20 cellular contexts compared by ENCODE assay signal in genomic region chr14:75443203-75443969, GRCh38. TPM values are rescaled to one million over a fixed set of nuclear protein-coding genes. Genes with fewer than 3 reads are reported as not detected.
A peak's percentile ranks its signal among the peaks of the same experiment; 100 is the strongest.
DNase-seq lines count a peak whose midpoint lies in the region; FAIRE-seq and TF ChIP-seq lines count a peak whose summit lies in the region.
"Had no signal": no experiment of that assay in that cellular context is flagged by ENCODE, and none has a peak within 500 bp of the region (broad histone marks: within the 10 kb centered on the region; RNA-seq: fewer than 3 reads in every experiment).

No MANE protein-coding gene starts in this region.

- H3K9me3 Mint-ChIP-seq in brain = peaks cover 0 to 3% (median 0%) of the 10 kb centered on the region in 5 experiments

- H3F3A ChIP-seq in GM23248 (ENCODE audit: insufficient read depth) (peaks cover 72% of the 10 kb centered on the region), smooth muscle cell (ENCODE audit: low read depth) (no peaks in the 10 kb centered on the region)

- H2AFZ ChIP-seq in GM23248 (no peak overlapping the region), smooth muscle cell (ENCODE audit: low read depth) (no peak overlapping the region)

- 24 to 25% methylated on average over 7 of the region's 7 CpGs for WGBS in GM23248 (ENCODE audit: low coverage in 1 of 2, low lambda C conversion rate in 2 of 2, missing lambda C conversion rate in 2 of 2), 2 experiments
- WGBS in smooth muscle cell (ENCODE audit: low lambda C conversion rate) = 91% methylated on average over 7 of the region's 7 CpGs

- H3K4me3 Mint-ChIP-seq in brain = peak overlapping the region in 1 of 5 experiments; percentile 22

- DNase-seq in GM23248 (peak; percentile 64), islet precursor cell (peak; percentile 30), smooth muscle cell (lab: John Stamatoyannopoulos, UW; ENCODE audit: unreplicated experiment) (no peak), KBM-7 (no peak), D721Med (ENCODE audit: insufficient read length, low spot score) (no peak), GM10266 (ENCODE audit: extremely low spot score) (no peak), GM19240 (ENCODE audit: insufficient read length, low spot score) (no peak)
- DNase-seq: activated gamma-delta T cell; colonic mucosa; midbrain; NCI-H2081; NCI-H510A; ovary; SIG-M5; stimulated activated naive CD8-positive, alpha-beta T cell treated with anti-CD3 and anti-CD28 coated beads, Interleukin-15, Interleukin-2, amounts not matched to agents 100 U/mL and 50 U/mL, for 24 hours had no signal

- H3K27ac Mint-ChIP-seq in brain = peak overlapping the region in 3 of 5 experiments; percentile 31 to 74 (median 42)

- no peak for FAIRE-seq in D721Med (lab: Jason Lieb, UNC)
- FAIRE-seq: endothelial cell of umbilical vein, GM12878, keratinocyte had no signal

- H3K36me3 ChIP-seq in GM23248 (ENCODE audit: low read depth) = peaks cover 44% of the 10 kb centered on the region
- peaks cover 6% of the 10 kb centered on the region for H3K36me3 ChIP-seq in smooth muscle cell (ENCODE audit: low read depth)
- H3K36me3 ChIP-seq: colonic mucosa, ovary had no signal

- H3K9me3 ChIP-seq in GM23248 (ENCODE audit: low read depth) (no peaks in the 10 kb centered on the region), smooth muscle cell (replicated peaks; ENCODE audit: low read depth) (no peaks in the 10 kb centered on the region)
- H3K9me3 ChIP-seq: colonic mucosa, HAP-1, ovary had no signal

- H3K9ac ChIP-seq in GM23248 (peak overlapping the region; percentile 79), smooth muscle cell (ENCODE audit: low read depth) (no peak overlapping the region)

- peaks cover 45% of the 10 kb centered on the region for H3K36me3 Mint-ChIP-seq in brain

- H3K79me2 ChIP-seq in GM23248 (ENCODE audit: insufficient read depth) = peaks cover 75% of the 10 kb centered on the region
- peaks cover 98% of the 10 kb centered on the region for H3K79me2 ChIP-seq in smooth muscle cell (ENCODE audit: low read depth)

- H4K20me1 ChIP-seq in GM23248 (ENCODE audit: insufficient read depth) = peaks cover 17% of the 10 kb centered on the region; the same call in 1 of the 2 replicates
- peaks cover 95% of the 10 kb centered on the region for H4K20me1 ChIP-seq in smooth muscle cell (ENCODE audit: low read depth)

- no peak for TF ChIP-seq CTCF in brain (conservative IDR thresholded peaks at IDR 0.05)
- TF ChIP-seq CTCF in smooth muscle cell (IDR thresholded peaks at IDR 0.05; ENCODE audit: borderline replicate concordance, insufficient read depth, poor library complexity, severe bottlenecking) = no peak
- TF ChIP-seq CTCF in D721Med (IDR thresholded peaks at IDR 0.05; ENCODE audit: insufficient read depth, missing control alignments) = no peak
- TF ChIP-seq CTCF in GM10266 (IDR thresholded peaks at IDR 0.05; ENCODE audit: control insufficient read depth, insufficient read depth, low read depth, missing control alignments) = no peak

- no peaks in the 10 kb centered on the region for H3K9me2 ChIP-seq in GM23248 (ENCODE audit: insufficient read depth)

- H3K4me1 ChIP-seq in GM23248 (ENCODE audit: insufficient read depth) (peaks cover 62% of the 10 kb centered on the region), smooth muscle cell (ENCODE audit: low read depth) (no peaks in the 10 kb centered on the region)
- H3K4me1 ChIP-seq: colonic mucosa, HAP-1 had no signal

- no peaks in the 10 kb centered on the region for H3K27me3 ChIP-seq in GM23248 (replicated peaks; ENCODE audit: insufficient read depth)
- no peaks in the 10 kb centered on the region for H3K27me3 ChIP-seq in smooth muscle cell (ENCODE audit: low read depth)
- H3K27me3 ChIP-seq: colonic mucosa, ovary had no signal

- H3K4me2 ChIP-seq in GM23248 (ENCODE audit: unreplicated experiment) = peak overlapping the region; percentile 55
- H3K4me2 ChIP-seq in smooth muscle cell = peak overlapping the region; percentile 55

- no peaks in the 10 kb centered on the region for H3K27me3 Mint-ChIP-seq in brain

- H3K27ac ChIP-seq in GM23248 = peak overlapping the region; percentile 97
- H3K27ac ChIP-seq in smooth muscle cell (ENCODE audit: low read depth) = peak overlapping the region; percentile 56
- H3K27ac ChIP-seq: colonic mucosa, ovary had no signal

- H3K4me3 ChIP-seq in GM23248 (peak overlapping the region; percentile 21; the same call in 1 of the 2 replicates), smooth muscle cell (no peak overlapping the region)
- H3K4me3 ChIP-seq: colonic mucosa, GM12878, HAP-1, ovary had no signal

- in situ Hi-C loops in GM23248 (cut with MboI) = no loop called here
- in situ Hi-C loops in KBM-7 (cut with MboI; ENCODE audit: low pct_unique_long_range_greater_than_20kb, low sequenced_read_pairs) = no loop called here

- peaks cover 34% of the 10 kb centered on the region for H3K4me1 Mint-ChIP-seq in brain

RNA-seq across cellular contexts. Expression of gene JDP2, which starts 15.6 kb away (rescaled TPM):
- 163 and 174 TPM in 2 replicates for total RNA-seq in GM23248 (2014; rRNA removed; shearing (Covaris generic))
- polyA plus RNA-seq in GM23248 (2016; fragmentation: Nextera tagmentation; extraction: Ambion mirVana) = 20.0 and 21.5 TPM in 2 replicates
- polyA plus RNA-seq in brain (ENCODE audit: insufficient read depth, low read depth, low replicate concordance) = 12.2 TPM
- total RNA-seq in smooth muscle cell = 70.3 and 71.2 TPM in 2 replicates
- polyA plus RNA-seq in smooth muscle cell = 98.9 and 126 TPM in 2 replicates

Comparison
In these comparisons a context has a peak if more than half of its experiments do, and no peak if none do; other contexts are left out.
1. DNase-seq: peak in GM23248 (single experiment) and islet precursor cell (single experiment); none in smooth muscle cell (single experiment), KBM-7 (single experiment), D721Med (single experiment), GM10266 (single experiment) and GM19240 (single experiment).